13 cellular contexts compared by ENCODE assay signal in genomic region chr1:68128157-68128556, GRCh38.
DNase-seq lines count a peak whose midpoint lies in the region; ATAC-seq and TF ChIP-seq lines count a peak whose summit lies in the region.
"Had no signal": no experiment of that assay in that cellular context is flagged by ENCODE, and none has a peak within 500 bp of the region (broad histone marks: within the 10 kb centered on the region; RNA-seq: fewer than 3 reads in every experiment).

No MANE protein-coding gene starts in this region.

- H3K79me2 ChIP-seq in Karpas-422 (ENCODE audit: low read length) = no peaks in the 10 kb centered on the region

- H4K20me1 ChIP-seq in Karpas-422 (ENCODE audit: insufficient read depth, low read depth, low read length) = no peaks in the 10 kb centered on the region

- no peaks in the 10 kb centered on the region for H3K36me3 ChIP-seq in Karpas-422 (ENCODE audit: insufficient read depth, low read length)

- peak; percentile 15 for DNase-seq in AG08395 (ENCODE audit: low spot score)
- DNase-seq in Karpas-422 = peak; percentile 41
- no peak for DNase-seq in foreskin keratinocyte
- no peak for DNase-seq in NCI-H748 (lab: John Stamatoyannopoulos, UW; ENCODE audit: unreplicated experiment)
- DNase-seq in globus pallidus (ENCODE audit: low spot score) = no peak
- DNase-seq in SW 1271 (lab: John Stamatoyannopoulos, UW) = no peak
- DNase-seq: central memory CD4-positive, alpha-beta T cell; NCI-H748 treated with DMSO at 0.1 percent for 48 hours; spleen; substantia nigra had no signal

- 0 out of 2 replicates have a peak, but pooled peaks cover 2% of the 10 kb centered on the region for H3K4me1 ChIP-seq in Karpas-422 (ENCODE audit: low read length)
- no peaks in the 10 kb centered on the region for H3K4me1 ChIP-seq in foreskin keratinocyte
- H3K4me1 ChIP-seq: spleen had no signal

- H3K9me3 ChIP-seq in Karpas-422 (ENCODE audit: low read length) = no peaks in the 10 kb centered on the region
- H3K9me3 ChIP-seq: spleen had no signal

- no peak overlapping the region for H3K4me2 ChIP-seq in Karpas-422 (ENCODE audit: low read depth, low read length, poor library complexity, severe bottlenecking)

- no peak overlapping the region for H3K9ac ChIP-seq in Karpas-422 (ENCODE audit: low read length)

- ATAC-seq in GM21526 (IDR thresholded peaks at IDR 0.05; ENCODE audit: low FRiP score, unreplicated experiment) (peak; percentile 71), foreskin keratinocyte (peak; percentile 21), HG03025 (IDR thresholded peaks at IDR 0.05; ENCODE audit: low FRiP score, unreplicated experiment) (no peak)

- H3K9me2 ChIP-seq in Karpas-422 (replicated peaks; ENCODE audit: insufficient read depth, low read length) = no peaks in the 10 kb centered on the region

- H3K27me3 ChIP-seq in Karpas-422 (ENCODE audit: low read length) (no peaks in the 10 kb centered on the region), foreskin keratinocyte (no peaks in the 10 kb centered on the region)
- H3K27me3 ChIP-seq: spleen had no signal

- H3K27ac ChIP-seq in Karpas-422 (ENCODE audit: low read length) = no peak overlapping the region
- no peak overlapping the region for H3K27ac ChIP-seq in foreskin keratinocyte
- H3K27ac ChIP-seq: HL-60, spleen had no signal

- no peak overlapping the region for H3K4me3 ChIP-seq in Karpas-422 (ENCODE audit: low read length)
- H3K4me3 ChIP-seq: spleen had no signal

- no peak for TF ChIP-seq CTCF in foreskin keratinocyte (conservative IDR thresholded peaks at IDR 0.05)

- no peak overlapping the region for H2AFZ ChIP-seq in Karpas-422 (ENCODE audit: low read length)

Comparison
In these comparisons a context has a peak if more than half of its experiments do, and no peak if none do; other contexts are left out.
1. DNase-seq: peak in AG08395 (single experiment) and Karpas-422 (single experiment); none in foreskin keratinocyte (0 of 2), NCI-H748 (single experiment), globus pallidus (single experiment) and SW 1271 (0 of 2).